14 cellular contexts compared by ENCODE assay signal in genomic region chr11:1598406-1598805, GRCh38. TPM values are rescaled to one million over a fixed set of nuclear protein-coding genes. Genes with fewer than 3 reads are reported as not detected.
"Had no signal": no experiment of that assay in that cellular context is flagged by ENCODE, and none has a peak within 500 bp of the region (broad histone marks: within the 10 kb centered on the region; RNA-seq: fewer than 3 reads in every experiment).

No MANE protein-coding gene starts in this region.

RNA-seq across cellular contexts. Expression of gene KRTAP5-2, which starts 0.3 kb away (rescaled TPM):
- total RNA-seq: activated B cell treated with CpG ODN at 0.5 μM for 24 hours; activated CD4-positive, alpha-beta memory T cell treated with anti-CD3 and anti-CD28 coated beads for 36 hours; activated CD4-positive, alpha-beta memory T cell treated with anti-CD3 and anti-CD28 coated beads, Interleukin-2, amount 10 ng/mL, durations not matched to agents 7 days and 5 days; activated CD4-positive, alpha-beta T cell treated with anti-CD3 and anti-CD28 coated beads for 36 hours; activated CD4-positive, alpha-beta T cell treated with anti-CD3 and anti-CD28 coated beads, Interleukin-2, amount 10 ng/mL, durations not matched to agents 24 days and 14 days; activated CD4-positive, alpha-beta T cell treated with anti-CD3 and anti-CD28 coated beads, Interleukin-2, amount 10 ng/mL, durations not matched to agents 7 days and 5 days; activated CD8-positive, alpha-beta memory T cell treated with anti-CD3 and anti-CD28 coated beads for 36 hours; activated CD8-positive, alpha-beta memory T cell treated with anti-CD3 and anti-CD28 coated beads, Interleukin-2, amount 10 ng/mL, durations not matched to agents 7 days and 5 days; activated CD8-positive, alpha-beta T cell treated with anti-CD3 and anti-CD28 coated beads for 36 hours; activated CD8-positive, alpha-beta T cell treated with anti-CD3 and anti-CD28 coated beads, Interleukin-2, amount 10 ng/mL, durations not matched to agents 7 days and 5 days; T-helper 1 cell treated with Interleukin-12 subunit alpha and Interleukin-12 subunit beta and Interleukin-4 antibody, amounts not matched to agents 30 ng/mL and 1 ng/mL, for 36 hours; T-helper 17 cell; T-helper 2 cell treated with Interferon-gamma antibody and Interleukin-4, amounts not matched to agents 100 ng/mL and 5 ng/mL, for 36 hours; WTC11 had no signal

RNA-seq across cellular contexts. Expression of gene KRTAP5-3, which starts 9.9 kb away (rescaled TPM):
- total RNA-seq: activated B cell treated with CpG ODN at 0.5 μM for 24 hours; activated CD4-positive, alpha-beta memory T cell treated with anti-CD3 and anti-CD28 coated beads for 36 hours; activated CD4-positive, alpha-beta memory T cell treated with anti-CD3 and anti-CD28 coated beads, Interleukin-2, amount 10 ng/mL, durations not matched to agents 7 days and 5 days; activated CD4-positive, alpha-beta T cell treated with anti-CD3 and anti-CD28 coated beads for 36 hours; activated CD4-positive, alpha-beta T cell treated with anti-CD3 and anti-CD28 coated beads, Interleukin-2, amount 10 ng/mL, durations not matched to agents 24 days and 14 days; activated CD4-positive, alpha-beta T cell treated with anti-CD3 and anti-CD28 coated beads, Interleukin-2, amount 10 ng/mL, durations not matched to agents 7 days and 5 days; activated CD8-positive, alpha-beta memory T cell treated with anti-CD3 and anti-CD28 coated beads for 36 hours; activated CD8-positive, alpha-beta memory T cell treated with anti-CD3 and anti-CD28 coated beads, Interleukin-2, amount 10 ng/mL, durations not matched to agents 7 days and 5 days; activated CD8-positive, alpha-beta T cell treated with anti-CD3 and anti-CD28 coated beads for 36 hours; activated CD8-positive, alpha-beta T cell treated with anti-CD3 and anti-CD28 coated beads, Interleukin-2, amount 10 ng/mL, durations not matched to agents 7 days and 5 days; T-helper 1 cell treated with Interleukin-12 subunit alpha and Interleukin-12 subunit beta and Interleukin-4 antibody, amounts not matched to agents 30 ng/mL and 1 ng/mL, for 36 hours; T-helper 17 cell; T-helper 2 cell treated with Interferon-gamma antibody and Interleukin-4, amounts not matched to agents 100 ng/mL and 5 ng/mL, for 36 hours; WTC11 had no signal

RNA-seq across cellular contexts. Expression of gene KRTAP5-1, which starts 13.3 kb away (rescaled TPM):
- total RNA-seq: activated B cell treated with CpG ODN at 0.5 μM for 24 hours; activated CD4-positive, alpha-beta memory T cell treated with anti-CD3 and anti-CD28 coated beads for 36 hours; activated CD4-positive, alpha-beta memory T cell treated with anti-CD3 and anti-CD28 coated beads, Interleukin-2, amount 10 ng/mL, durations not matched to agents 7 days and 5 days; activated CD4-positive, alpha-beta T cell treated with anti-CD3 and anti-CD28 coated beads for 36 hours; activated CD4-positive, alpha-beta T cell treated with anti-CD3 and anti-CD28 coated beads, Interleukin-2, amount 10 ng/mL, durations not matched to agents 24 days and 14 days; activated CD4-positive, alpha-beta T cell treated with anti-CD3 and anti-CD28 coated beads, Interleukin-2, amount 10 ng/mL, durations not matched to agents 7 days and 5 days; activated CD8-positive, alpha-beta memory T cell treated with anti-CD3 and anti-CD28 coated beads for 36 hours; activated CD8-positive, alpha-beta memory T cell treated with anti-CD3 and anti-CD28 coated beads, Interleukin-2, amount 10 ng/mL, durations not matched to agents 7 days and 5 days; activated CD8-positive, alpha-beta T cell treated with anti-CD3 and anti-CD28 coated beads for 36 hours; activated CD8-positive, alpha-beta T cell treated with anti-CD3 and anti-CD28 coated beads, Interleukin-2, amount 10 ng/mL, durations not matched to agents 7 days and 5 days; T-helper 1 cell treated with Interleukin-12 subunit alpha and Interleukin-12 subunit beta and Interleukin-4 antibody, amounts not matched to agents 30 ng/mL and 1 ng/mL, for 36 hours; T-helper 17 cell; T-helper 2 cell treated with Interferon-gamma antibody and Interleukin-4, amounts not matched to agents 100 ng/mL and 5 ng/mL, for 36 hours; WTC11 had no signal

RNA-seq across cellular contexts. Expression of gene KRTAP5-4, which starts 23.5 kb away (rescaled TPM):
- total RNA-seq: activated B cell treated with CpG ODN at 0.5 μM for 24 hours; activated CD4-positive, alpha-beta memory T cell treated with anti-CD3 and anti-CD28 coated beads for 36 hours; activated CD4-positive, alpha-beta memory T cell treated with anti-CD3 and anti-CD28 coated beads, Interleukin-2, amount 10 ng/mL, durations not matched to agents 7 days and 5 days; activated CD4-positive, alpha-beta T cell treated with anti-CD3 and anti-CD28 coated beads for 36 hours; activated CD4-positive, alpha-beta T cell treated with anti-CD3 and anti-CD28 coated beads, Interleukin-2, amount 10 ng/mL, durations not matched to agents 24 days and 14 days; activated CD4-positive, alpha-beta T cell treated with anti-CD3 and anti-CD28 coated beads, Interleukin-2, amount 10 ng/mL, durations not matched to agents 7 days and 5 days; activated CD8-positive, alpha-beta memory T cell treated with anti-CD3 and anti-CD28 coated beads for 36 hours; activated CD8-positive, alpha-beta memory T cell treated with anti-CD3 and anti-CD28 coated beads, Interleukin-2, amount 10 ng/mL, durations not matched to agents 7 days and 5 days; activated CD8-positive, alpha-beta T cell treated with anti-CD3 and anti-CD28 coated beads for 36 hours; activated CD8-positive, alpha-beta T cell treated with anti-CD3 and anti-CD28 coated beads, Interleukin-2, amount 10 ng/mL, durations not matched to agents 7 days and 5 days; T-helper 1 cell treated with Interleukin-12 subunit alpha and Interleukin-12 subunit beta and Interleukin-4 antibody, amounts not matched to agents 30 ng/mL and 1 ng/mL, for 36 hours; T-helper 17 cell; T-helper 2 cell treated with Interferon-gamma antibody and Interleukin-4, amounts not matched to agents 100 ng/mL and 5 ng/mL, for 36 hours; WTC11 had no signal
